In genomic region chr22:36352775-36353507, GRCh38 we compare ENCODE assay signal across 8 cellular contexts. TPM values are rescaled to one million over a fixed set of nuclear protein-coding genes. Genes with fewer than 3 reads are reported as not detected.
A peak's percentile ranks its signal among the peaks of the same experiment; 100 is the strongest.
DNase-seq lines count a peak whose midpoint lies in the region; ATAC-seq and TF ChIP-seq lines count a peak whose summit lies in the region.

No MANE protein-coding gene starts in this region.

- H3K9ac ChIP-seq in GM23248 = no peak overlapping the region

- no peak overlapping the region for H3K4me2 ChIP-seq in GM23248 (ENCODE audit: unreplicated experiment)

- peaks cover 61% of the 10 kb centered on the region for H3K4me1 ChIP-seq in GM23248 (ENCODE audit: insufficient read depth)

- peaks cover 20% of the 10 kb centered on the region; the same call in 1 of the 2 replicates for H4K20me1 ChIP-seq in GM23248 (ENCODE audit: insufficient read depth)

- no peaks in the 10 kb centered on the region for H3K9me2 ChIP-seq in GM23248 (ENCODE audit: insufficient read depth)

- H3K36me3 ChIP-seq in GM23248 (ENCODE audit: low read depth) = no peaks in the 10 kb centered on the region

- H2AFZ ChIP-seq in GM23248 = no peak overlapping the region

- peaks cover 65% of the 10 kb centered on the region for H3F3A ChIP-seq in GM23248 (ENCODE audit: insufficient read depth)

- 0 out of 2 replicates have a peak overlapping the region, but pooled peaks have one; percentile 64 for H3K27ac ChIP-seq in GM23248
- H3K27ac ChIP-seq in VCaP = peak overlapping the region; percentile 69

- no peaks in the 10 kb centered on the region for H3K9me3 ChIP-seq in GM23248 (ENCODE audit: low read depth)

- TF ChIP-seq CTCF in VCaP (conservative IDR thresholded peaks at IDR 0.05) = no peak

- DNase-seq in GM23248 (no peak), fibroblast of the conjunctiva (ENCODE audit: low read depth) (peak; percentile 60), retina (peak; percentile 58), COLO668 (lab: John Stamatoyannopoulos, UW; ENCODE audit: unreplicated experiment) (no peak), 8988T (no peak)

- no peak overlapping the region for H3K4me3 ChIP-seq in GM23248

- WGBS in GM23248 (ENCODE audit: low coverage in 1 of 2, low lambda C conversion rate in 2 of 2, missing lambda C conversion rate in 2 of 2), 2 experiments = 98 to 99% methylated on average over 16 of the region's 16 CpGs

- no peak for ATAC-seq in HG03520 (IDR thresholded peaks at IDR 0.05; ENCODE audit: unreplicated experiment)
- ATAC-seq in HG02970 (IDR thresholded peaks at IDR 0.05; ENCODE audit: low FRiP score, unreplicated experiment) = no peak

- H3K27me3 ChIP-seq in GM23248 (replicated peaks; ENCODE audit: insufficient read depth) = no peaks in the 10 kb centered on the region

- peaks cover 100% of the 10 kb centered on the region for H3K79me2 ChIP-seq in GM23248 (ENCODE audit: insufficient read depth)

- in situ Hi-C loops in GM23248 (cut with MboI) = no loop called here

RNA-seq across cellular contexts. Expression of gene MYH9, which starts 34.8 kb away (rescaled TPM):
- total RNA-seq in GM23248 (2014; rRNA removed; shearing (Covaris generic)) = 420 and 453 TPM in 2 replicates
- 282 and 287 TPM in 2 replicates for polyA plus RNA-seq in GM23248 (2016; fragmentation: Nextera tagmentation; extraction: Ambion mirVana)

Comparison
In these comparisons a context has a peak if more than half of its experiments do, and no peak if none do; other contexts are left out.
1. DNase-seq: peak in fibroblast of the conjunctiva (single experiment) and retina (single experiment); none in GM23248 (single experiment), COLO668 (single experiment) and 8988T (single experiment).